In the genomic region with DNA sequence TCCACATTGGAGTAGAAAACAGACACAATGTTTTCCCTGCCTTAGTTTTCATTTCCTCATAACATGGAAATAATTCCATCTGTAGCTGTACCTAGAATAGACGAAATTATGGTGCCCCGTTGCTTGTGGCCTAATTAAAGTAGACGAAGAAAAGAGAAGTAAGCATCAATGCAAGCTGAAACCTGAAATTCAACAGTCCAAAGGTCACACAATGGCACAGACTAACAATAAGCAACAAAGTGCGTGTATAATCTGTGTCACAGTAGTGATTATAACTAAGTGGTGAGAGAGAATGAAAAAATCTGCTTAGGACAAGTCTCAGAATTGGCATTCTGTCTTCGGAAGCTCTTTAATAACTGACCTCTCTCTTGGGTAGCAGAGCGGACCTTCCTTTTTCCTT, we compare ENCODE assay signal across 1 cellular context.
TF ChIP-seq lines count a peak whose summit lies in the region.

No MANE protein-coding gene starts in this region.

TF ChIP-seq in HepG2, 621 proteins besides CTCF, POLR2A, EP300 and RAD21:
- TF ChIP-seq TCF7L2 (IDR thresholded peaks at IDR 0.05; ENCODE audit: low read depth, low read length), result no peak
- no peak for TF ChIP-seq ZNF44 (CRISPR knock-in tag; IDR thresholded peaks at IDR 0.05)
- TF ChIP-seq ZNF644 (CRISPR knock-in tag; IDR thresholded peaks at IDR 0.05; ENCODE audit: low read depth), result no peak
- TF ChIP-seq ZNF350 (CRISPR knock-in tag; IDR thresholded peaks at IDR 0.05; ENCODE audit: borderline replicate concordance, low read depth), result no peak
- TF ChIP-seq, protein P1, sequence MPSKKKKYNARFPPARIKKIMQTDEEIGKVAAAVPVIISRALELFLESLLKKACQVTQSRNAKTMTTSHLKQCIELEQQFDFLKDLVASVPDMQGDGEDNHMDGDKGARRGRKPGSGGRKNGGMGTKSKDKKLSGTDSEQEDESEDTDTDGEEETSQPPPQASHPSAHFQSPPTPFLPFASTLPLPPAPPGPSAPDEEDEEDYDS (CRISPR knock-in tag; IDR thresholded peaks at IDR 0.05), result no peak
- TF ChIP-seq, protein P2, sequence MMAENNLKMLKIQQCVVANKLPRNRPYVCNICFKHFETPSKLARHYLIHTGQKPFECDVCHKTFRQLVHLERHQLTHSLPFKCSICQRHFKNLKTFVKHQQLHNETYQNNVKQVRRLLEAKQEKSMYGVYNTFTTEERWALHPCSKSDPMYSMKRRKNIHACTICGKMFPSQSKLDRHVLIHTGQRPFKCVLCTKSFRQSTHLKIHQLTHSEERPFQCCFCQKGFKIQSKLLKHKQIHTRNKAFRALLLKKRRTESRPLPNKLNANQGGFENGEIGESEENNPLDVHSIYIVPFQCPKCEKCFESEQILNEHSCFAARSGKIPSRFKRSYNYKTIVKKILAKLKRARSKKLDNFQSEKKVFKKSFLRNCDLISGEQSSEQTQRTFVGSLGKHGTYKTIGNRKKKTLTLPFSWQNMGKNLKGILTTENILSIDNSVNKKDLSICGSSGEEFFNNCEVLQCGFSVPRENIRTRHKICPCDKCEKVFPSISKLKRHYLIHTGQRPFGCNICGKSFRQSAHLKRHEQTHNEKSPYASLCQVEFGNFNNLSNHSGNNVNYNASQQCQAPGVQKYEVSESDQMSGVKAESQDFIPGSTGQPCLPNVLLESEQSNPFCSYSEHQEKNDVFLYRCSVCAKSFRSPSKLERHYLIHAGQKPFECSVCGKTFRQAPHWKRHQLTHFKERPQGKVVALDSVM (CRISPR knock-in tag; IDR thresholded peaks at IDR 0.05), result no peak
- TF ChIP-seq TARDBP (CRISPR knock-in tag; IDR thresholded peaks at IDR 0.05), result no peak
- TF ChIP-seq ZNF678 (CRISPR knock-in tag; IDR thresholded peaks at IDR 0.05), result no peak
